8 cellular contexts compared by ENCODE assay signal in genomic region chr11:32792948-32793475, GRCh38. TPM values are rescaled to one million over a fixed set of nuclear protein-coding genes. Genes with fewer than 3 reads are reported as not detected.
DNase-seq lines count a peak whose midpoint lies in the region; ATAC-seq, FAIRE-seq and TF ChIP-seq lines count a peak whose summit lies in the region.

No MANE protein-coding gene starts in this region.

- H3K9me3 ChIP-seq in CD8-positive, alpha-beta T cell (ENCODE audit: low read length) = no peaks in the 10 kb centered on the region
- H3K9me3 ChIP-seq in HUES64 (ENCODE audit: insufficient read depth, low read depth, low read length) (no peaks in the 10 kb centered on the region), osteoblast (ENCODE audit: low read depth, low read length) (no peaks in the 10 kb centered on the region), upper lobe of left lung (no peaks in the 10 kb centered on the region)

- peaks cover 6% of the 10 kb centered on the region for H3K4me1 Mint-ChIP-seq in CD8-positive, alpha-beta T cell (ENCODE audit: low read depth)

- H3K9ac ChIP-seq in HUES64 (ENCODE audit: low read depth, low read length) = no peak overlapping the region

- no peaks in the 10 kb centered on the region for H3K36me3 Mint-ChIP-seq in CD8-positive, alpha-beta T cell

- ATAC-seq in CD8-positive, alpha-beta T cell = peak; percentile 58
- peak; percentile 88 for ATAC-seq in GM19463 (IDR thresholded peaks at IDR 0.05; ENCODE audit: unreplicated experiment)
- ATAC-seq in upper lobe of left lung (ENCODE audit: low FRiP score in 2 of 2) = peak in 1 of 2 donors; percentile 85

- H3K4me2 ChIP-seq in osteoblast (ENCODE audit: insufficient read depth, low read length) = peak overlapping the region; percentile 77

- no peaks in the 10 kb centered on the region for H3K79me2 ChIP-seq in osteoblast (ENCODE audit: insufficient read depth, low read length)

- no peaks in the 10 kb centered on the region for H3K27me3 Mint-ChIP-seq in CD8-positive, alpha-beta T cell (ENCODE audit: low read depth)

- no peaks in the 10 kb centered on the region for H3K27me3 ChIP-seq in CD8-positive, alpha-beta T cell (ENCODE audit: insufficient read depth, low read length)
- no peaks in the 10 kb centered on the region for H3K27me3 ChIP-seq in HUES64 (ENCODE audit: insufficient read depth, low read length)
- peaks cover 7% of the 10 kb centered on the region for H3K27me3 ChIP-seq in osteoblast (ENCODE audit: insufficient read depth, low read length)
- H3K27me3 ChIP-seq in upper lobe of left lung = no peaks in the 10 kb centered on the region

- H3K27ac ChIP-seq in CD8-positive, alpha-beta T cell (ENCODE audit: low read depth, low read length) = no peak overlapping the region
- H3K27ac ChIP-seq in HUES64 (ENCODE audit: low read depth, low read length) (no peak overlapping the region), osteoblast (ENCODE audit: low read depth, low read length) (no peak overlapping the region), upper lobe of left lung (no peak overlapping the region)

- peak overlapping the region; percentile 59 for H3K4me3 Mint-ChIP-seq in CD8-positive, alpha-beta T cell

- FAIRE-seq in RCC 7860 (lab: Jason Lieb, UNC) = peak; percentile 60
- FAIRE-seq in frontal cortex (lab: Jason Lieb, UNC) = peak; percentile 50

- peak overlapping the region; percentile 75 for H2AFZ ChIP-seq in osteoblast (ENCODE audit: low read length)

- no peak for TF ChIP-seq EP300 in upper lobe of left lung (IDR thresholded peaks at IDR 0.05)

- H4K20me1 ChIP-seq in osteoblast (ENCODE audit: insufficient read depth, low read length) = no peaks in the 10 kb centered on the region

- CTCF ChIA-PET in CD8-positive, alpha-beta T cell (lab: Charles Lee) = interaction anchor here (0.7 to 3.3 kb wide), 9 partner anchors 9 to 1037 kb away, joined by 3 to 11 read pairs (median 3); no protein-coding TSS in a partner anchor

- intact Hi-C loops in CD8-positive, alpha-beta T cell (cut with DNase I, micrococcal nuclease) = loop anchor here in 1 of 2 experiments (1.0 kb wide), 1 partner anchor 470 kb away; no protein-coding TSS in a partner anchor

- no peak for TF ChIP-seq POLR2A in upper lobe of left lung (IDR thresholded peaks at IDR 0.05)

- no peak overlapping the region for H3K4me3 ChIP-seq in CD8-positive, alpha-beta T cell (ENCODE audit: low read depth, low read length)
- peak overlapping the region; percentile 18; the same call in 1 of the 2 replicates for H3K4me3 ChIP-seq in HUES64 (ENCODE audit: low read length)
- peak overlapping the region; percentile 46 for H3K4me3 ChIP-seq in osteoblast (ENCODE audit: insufficient read depth, low read length)
- peak overlapping the region in 2 of 4 donors; percentile 19 to 36 for H3K4me3 ChIP-seq in upper lobe of left lung

- POLR2A ChIA-PET in CD8-positive, alpha-beta T cell (lab: Charles Lee) = no interaction called here

- WGBS in HUES64 = 30% methylated on average over 12 of the region's 13 CpGs
- 18 to 20% methylated on average over 13 of the region's 13 CpGs for WGBS in upper lobe of left lung, 2 donors

- H3K27ac Mint-ChIP-seq in CD8-positive, alpha-beta T cell = no peak overlapping the region

- H3K9me3 Mint-ChIP-seq in CD8-positive, alpha-beta T cell = no peaks in the 10 kb centered on the region

- peak; percentile 80 for TF ChIP-seq CTCF in CD8-positive, alpha-beta T cell (IDR thresholded peaks at IDR 0.05)
- TF ChIP-seq CTCF in osteoblast (IDR thresholded peaks at IDR 0.05; ENCODE audit: extremely low read depth, low read depth, low read length) (peak; percentile 76), upper lobe of left lung (IDR thresholded peaks at IDR 0.05) (peak; percentile 55 to 77 (median 60))

- no peaks in the 10 kb centered on the region for H3K36me3 ChIP-seq in CD8-positive, alpha-beta T cell (ENCODE audit: insufficient read depth, low read length)
- H3K36me3 ChIP-seq in HUES64 (ENCODE audit: insufficient read depth, low read length) (no peaks in the 10 kb centered on the region), osteoblast (ENCODE audit: insufficient read depth, low read length) (no peaks in the 10 kb centered on the region), upper lobe of left lung (no peaks in the 10 kb centered on the region)

- DNase-seq in CD8-positive, alpha-beta T cell = peak; percentile 34 to 73 (median 48)
- DNase-seq in RCC 7860 (ENCODE audit: low spot score) (peak; percentile 24), frontal cortex (ENCODE audit: low spot score in 2 of 2) (peak in 1 of 2 donors; percentile 20), osteoblast (ENCODE audit: insufficient read length, low spot score, missing footprints) (peak; percentile 39), upper lobe of left lung (peak in 1 of 2 donors; percentile 31)
- DNase-seq in activated T-helper 1 cell treated with anti-CD3 and anti-CD28 coated beads, Interleukin-2, amount 50 U/mL, for 16 hours (ENCODE audit: low read depth in 1 of 2, low spot score in 1 of 2) = peak; percentile 38 to 45

- H3K4me1 ChIP-seq in CD8-positive, alpha-beta T cell (ENCODE audit: insufficient read depth, low read length) = peaks cover 4% of the 10 kb centered on the region
- H3K4me1 ChIP-seq in HUES64 (ENCODE audit: insufficient read depth, low read length) = no peaks in the 10 kb centered on the region
- no peaks in the 10 kb centered on the region for H3K4me1 ChIP-seq in osteoblast (ENCODE audit: insufficient read depth, low read length)
- H3K4me1 ChIP-seq in upper lobe of left lung = peaks cover 0 to 8% (median 6%) of the 10 kb centered on the region in 4 donors

RNA-seq across cellular contexts. Expression of gene CCDC73, which starts 1.4 kb away (rescaled TPM):
- total RNA-seq in CD8-positive, alpha-beta T cell = not detected
- polyA plus RNA-seq in HUES64 (2013, experiment 1 of 2) = not detected
- not detected for polyA plus RNA-seq in HUES64 (2013, experiment 2 of 2)
- total RNA-seq in frontal cortex = not detected
- total RNA-seq in osteoblast = not detected in 2 replicates
- under 1 TPM in 2 of 6 donors, not detected in 4; 0.15 to 0.20 TPM for total RNA-seq in upper lobe of left lung

RNA-seq across cellular contexts. Expression of gene PRRG4, which starts 36.7 kb away (rescaled TPM):
- under 1 TPM in 1 of 2 experiments, not detected in 1; 0.05 TPM for total RNA-seq in CD8-positive, alpha-beta T cell
- 0.20 TPM for polyA plus RNA-seq in HUES64 (2013, experiment 1 of 2)
- polyA plus RNA-seq in HUES64 (2013, experiment 2 of 2) = 0.57 TPM
- total RNA-seq in frontal cortex (under 0.01 TPM), osteoblast (0.29 and 0.36 TPM in 2 replicates), upper lobe of left lung (10 to 100 TPM in 3 of 6 donors, 1 to 10 TPM in 3; 5.2 to 33.6 (median 9.6) TPM)
